In the genomic region with DNA sequence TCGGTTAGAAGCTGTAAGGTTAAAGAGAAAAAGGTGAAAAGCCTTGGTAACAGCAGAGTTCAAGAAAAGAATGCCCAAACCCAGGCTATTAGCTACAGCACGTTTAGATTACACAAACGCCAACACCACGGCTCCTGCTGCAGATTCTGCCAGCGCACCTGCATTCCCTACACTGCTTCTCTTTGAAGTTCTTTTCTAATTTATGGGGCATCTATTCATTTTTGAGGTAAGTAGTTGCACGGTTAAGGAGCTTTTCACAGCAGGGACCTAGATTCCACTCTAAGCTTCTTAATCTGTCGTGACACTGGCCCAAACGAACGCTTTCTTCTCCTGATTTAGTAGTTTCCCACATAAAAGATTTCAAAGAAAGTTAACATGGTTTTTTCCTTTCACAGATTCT, we compare ENCODE assay signal across 15 cellular contexts. TPM values are rescaled to one million over a fixed set of nuclear protein-coding genes. Genes with fewer than 3 reads are reported as not detected.
DNase-seq lines count a peak whose midpoint lies in the region; ATAC-seq and TF ChIP-seq lines count a peak whose summit lies in the region.
"Had no signal": no experiment of that assay in that cellular context is flagged by ENCODE, and none has a peak within 500 bp of the region (broad histone marks: within the 10 kb centered on the region; RNA-seq: fewer than 3 reads in every experiment).

No MANE protein-coding gene starts in this region.

- H3K14ac ChIP-seq in neuronal stem cell (ENCODE audit: low read length) = no peak overlapping the region

- peak; percentile 17 for DNase-seq in WERI-Rb-1
- DNase-seq in neuronal stem cell (ENCODE audit: low spot score) = no peak
- DNase-seq: Caco-2; CD4-positive, CD25-positive, alpha-beta regulatory T cell; CD8-positive, alpha-beta T cell; DMS153; DND-41; H7; HCEC 1CT had no signal

- H3K27ac ChIP-seq in WERI-Rb-1 = no peak overlapping the region
- H3K27ac ChIP-seq in ectodermal cell (ENCODE audit: insufficient read depth, low read depth, low read length, poor library complexity, severe bottlenecking) = peak overlapping the region; percentile 2
- peak overlapping the region; percentile 9 for H3K27ac ChIP-seq in neuronal stem cell (replicated peaks; ENCODE audit: low read length)
- H3K27ac ChIP-seq: BLaER1, C4-2B had no signal

- H2BK15ac ChIP-seq in neuronal stem cell (ENCODE audit: low read length) = no peak overlapping the region

- no peak overlapping the region for H4K8ac ChIP-seq in neuronal stem cell (ENCODE audit: low read depth, low read length)

- H3K18ac ChIP-seq in neuronal stem cell (ENCODE audit: low read length) = no peak overlapping the region

- no peak for TF ChIP-seq CTCF in WERI-Rb-1 (IDR thresholded peaks at IDR 0.05; ENCODE audit: low read depth, low read length)

- H4K91ac ChIP-seq in neuronal stem cell (ENCODE audit: low read depth, low read length, poor library complexity) = no peak overlapping the region

- peaks cover 16% of the 10 kb centered on the region for H3K36me3 ChIP-seq in WERI-Rb-1
- H3K36me3 ChIP-seq in ectodermal cell (ENCODE audit: control insufficient read depth, insufficient read depth, low read length) = peaks cover 3% of the 10 kb centered on the region
- H3K36me3 ChIP-seq in neuronal stem cell (replicated peaks in 1 of 2; ENCODE audit: control insufficient read depth in 2 of 2, insufficient read depth in 2 of 2, low read length in 2 of 2) = peaks cover 10 to 58% of the 10 kb centered on the region in 2 donors

- H2BK5ac ChIP-seq in neuronal stem cell (ENCODE audit: low read length) = no peak overlapping the region

- no peak overlapping the region for H3K4ac ChIP-seq in neuronal stem cell (ENCODE audit: low read length)

- no peaks in the 10 kb centered on the region for H3K79me1 ChIP-seq in neuronal stem cell (ENCODE audit: low read depth, low read length)

- H3K4me2 ChIP-seq in neuronal stem cell (ENCODE audit: insufficient read depth, low read length, poor library complexity, severe bottlenecking) = no peak overlapping the region
- H3K4me2 ChIP-seq: BLaER1 had no signal

- H3K23ac ChIP-seq in neuronal stem cell (ENCODE audit: low read depth, low read length, poor library complexity) = no peak overlapping the region

- H2BK120ac ChIP-seq in neuronal stem cell (ENCODE audit: low read depth, low read length) = no peak overlapping the region

- H2BK12ac ChIP-seq in neuronal stem cell (ENCODE audit: low read length) = no peak overlapping the region

- no peak for ATAC-seq in GM19395 (IDR thresholded peaks at IDR 0.05; ENCODE audit: unreplicated experiment)
- ATAC-seq in GM19328 (IDR thresholded peaks at IDR 0.05; ENCODE audit: unreplicated experiment) = no peak
- no peak for ATAC-seq in esophagus mucosa
- ATAC-seq: CD8-positive, alpha-beta T cell had no signal

- H3K9me3 ChIP-seq in WERI-Rb-1 (ENCODE audit: severe bottlenecking) (no peaks in the 10 kb centered on the region), ectodermal cell (ENCODE audit: control insufficient read depth, low read length) (no peaks in the 10 kb centered on the region), neuronal stem cell (replicated peaks in 1 of 2; ENCODE audit: control insufficient read depth in 2 of 2, insufficient read depth in 1 of 2, low read depth in 1 of 2, low read length in 2 of 2) (no peaks in the 10 kb centered on the region)
- H3K9me3 ChIP-seq: BLaER1, Caco-2 had no signal

- 62 to 80% methylated on average over 9 of the region's 9 CpGs for WGBS in ectodermal cell, 2 experiments
- WGBS in neuronal stem cell (ENCODE audit: extremely low coverage in 2 of 2, insufficient read length in 2 of 2, insufficient replicate concordance in 1 of 2), 2 donors = no CpG with 5 or more reads among the region's 9 CpGs

- H3K27me3 ChIP-seq in WERI-Rb-1 (ENCODE audit: insufficient read depth, low read depth, severe bottlenecking) (no peaks in the 10 kb centered on the region), ectodermal cell (ENCODE audit: control insufficient read depth, insufficient read depth, low read length, poor library complexity, severe bottlenecking) (no peaks in the 10 kb centered on the region), neuronal stem cell (ENCODE audit: control insufficient read depth in 3 of 3, insufficient read depth in 3 of 3, low read depth in 1 of 3, low read length in 3 of 3) (no peaks in the 10 kb centered on the region)
- H3K27me3 ChIP-seq: BLaER1 had no signal

- H3K4me1 ChIP-seq in ectodermal cell (ENCODE audit: control insufficient read depth, insufficient read depth, low read length) (peaks cover 24% of the 10 kb centered on the region), neuronal stem cell (ENCODE audit: control insufficient read depth in 2 of 2, insufficient read depth in 1 of 2, low read depth in 1 of 2, low read length in 2 of 2) (peaks cover 13 to 15% of the 10 kb centered on the region in 2 donors)
- H3K4me1 ChIP-seq: BLaER1, Caco-2 had no signal

- H2AK5ac ChIP-seq in neuronal stem cell (ENCODE audit: low read depth, low read length) = no peak overlapping the region

- no peak overlapping the region for H2AFZ ChIP-seq in neuronal stem cell (ENCODE audit: low read length)

- H3K4me3 ChIP-seq in WERI-Rb-1 (ENCODE audit: low read depth, low read length) (no peak overlapping the region), ectodermal cell (ENCODE audit: insufficient read depth, low read depth, low read length) (no peak overlapping the region), neuronal stem cell (ENCODE audit: low read length in 2 of 2) (no peak overlapping the region)
- H3K4me3 ChIP-seq: BLaER1 had no signal

- no peak overlapping the region for H3K9ac ChIP-seq in neuronal stem cell (ENCODE audit: low read depth, low read length, poor library complexity)
- H3K9ac ChIP-seq: BLaER1 had no signal

RNA-seq across cellular contexts. Expression of a gene that starts 38.0 kb away (rescaled TPM):
- polyA plus RNA-seq in ectodermal cell (2013, experiment 1 of 4) = 53.2 TPM
- polyA plus RNA-seq in ectodermal cell (2013, experiment 2 of 4) = 54.4 TPM
- 34.0 TPM for polyA plus RNA-seq in ectodermal cell (2013, experiment 3 of 4)
- polyA plus RNA-seq in ectodermal cell (2013, experiment 4 of 4) = 34.7 TPM
- 21.6 TPM for polyA plus RNA-seq in neuronal stem cell (2013, experiment 1 of 2)
- polyA plus RNA-seq in neuronal stem cell (2013, experiment 2 of 2) = 22.9 TPM
- total RNA-seq in esophagus mucosa = 2.3 TPM

RNA-seq across cellular contexts. Expression of a gene that starts 53.9 kb away (rescaled TPM):
- 51.9 TPM for polyA plus RNA-seq in ectodermal cell (2013, experiment 1 of 4)
- 59.1 TPM for polyA plus RNA-seq in ectodermal cell (2013, experiment 2 of 4)
- polyA plus RNA-seq in ectodermal cell (2013, experiment 3 of 4) = 46.7 TPM
- polyA plus RNA-seq in ectodermal cell (2013, experiment 4 of 4) = 53.6 TPM
- polyA plus RNA-seq in neuronal stem cell (2013, experiment 1 of 2) = 39.9 TPM
- polyA plus RNA-seq in neuronal stem cell (2013, experiment 2 of 2) = 39.4 TPM
- total RNA-seq in esophagus mucosa = 23.7 TPM
